8 cellular contexts compared by ENCODE assay signal in the genomic region with DNA sequence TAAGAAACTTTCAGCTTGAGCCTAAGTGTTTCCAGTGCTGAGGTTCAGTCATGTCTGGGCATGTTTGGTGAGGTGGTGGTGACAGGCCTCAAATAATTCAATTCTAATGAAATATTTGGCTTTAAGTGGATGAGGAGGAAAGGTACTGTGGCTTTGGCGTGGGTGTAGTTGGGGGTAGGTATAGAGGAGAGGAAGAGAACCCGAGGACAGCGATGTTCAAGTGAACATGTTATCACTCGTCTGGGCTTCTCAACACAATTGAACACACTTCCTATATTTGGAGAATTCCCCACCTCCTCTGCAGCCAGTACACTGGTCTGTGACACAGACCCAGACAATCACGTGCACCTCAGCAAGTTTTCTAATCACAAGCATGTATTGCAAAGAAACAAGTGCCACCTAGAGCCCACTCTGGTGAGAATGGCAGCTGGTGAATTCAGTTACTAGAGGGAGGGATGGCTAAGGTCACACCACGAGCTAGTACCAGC. TPM values are rescaled to one million over a fixed set of nuclear protein-coding genes. Genes with fewer than 3 reads are reported as not detected.
A peak's percentile ranks its signal among the peaks of the same experiment; 100 is the strongest.
DNase-seq lines count a peak whose midpoint lies in the region; ATAC-seq and TF ChIP-seq lines count a peak whose summit lies in the region.

No MANE protein-coding gene starts in this region.

- H3K27ac ChIP-seq in sigmoid colon (no peak overlapping the region), stomach (no peak overlapping the region)

- H3K4me3 ChIP-seq in fibroblast of pulmonary artery (replicated peaks; ENCODE audit: low read depth, low read length), result no peak overlapping the region
- no peak overlapping the region for H3K4me3 ChIP-seq in sigmoid colon
- no peak overlapping the region for H3K4me3 ChIP-seq in stomach

- TF ChIP-seq CTCF in fibroblast of pulmonary artery (IDR thresholded peaks at IDR 0.05; ENCODE audit: low read length, missing control alignments) (no peak), sigmoid colon (IDR thresholded peaks at IDR 0.05) (no peak), stomach (IDR thresholded peaks at IDR 0.05) (no peak)

- WGBS in sigmoid colon, 2 donors, result 65 to 79% methylated on average over 6 of the region's 6 CpGs
- 56 to 69% (median 59%) methylated on average over 6 of the region's 6 CpGs for WGBS in stomach, 5 donors

- H3K36me3 ChIP-seq in sigmoid colon, result no peaks in the 10 kb centered on the region
- no peaks in the 10 kb centered on the region for H3K36me3 ChIP-seq in stomach

- H3K4me1 ChIP-seq in sigmoid colon, result no peaks in the 10 kb centered on the region
- H3K4me1 ChIP-seq in stomach, result no peaks in the 10 kb centered on the region

- TF ChIP-seq POLR2A in sigmoid colon (IDR thresholded peaks at IDR 0.05), result no peak
- no peak for TF ChIP-seq POLR2A in stomach (IDR thresholded peaks at IDR 0.05)

- DNase-seq in Right ventricle myocardium superior (no peak), cardiac septum (ENCODE audit: low spot score) (no peak), NCI-H2171 treated with DMSO at 0.1 percent for 48 hours (lab: John Stamatoyannopoulos, UW) (peak; percentile 87), fibroblast of pulmonary artery (ENCODE audit: low read depth) (peak; percentile 3), sigmoid colon (no peak), stomach (no peak)

- H3K9me3 ChIP-seq in sigmoid colon, result no peaks in the 10 kb centered on the region
- no peaks in the 10 kb centered on the region for H3K9me3 ChIP-seq in stomach

- peak; percentile 34 for ATAC-seq in Right ventricle myocardium superior (ENCODE audit: poor library complexity)
- ATAC-seq in HG02610 (IDR thresholded peaks at IDR 0.05; ENCODE audit: unreplicated experiment), result peak; percentile 87
- ATAC-seq in HG02840 (IDR thresholded peaks at IDR 0.05; ENCODE audit: low FRiP score, unreplicated experiment), result no peak

- TF ChIP-seq EP300 in sigmoid colon (IDR thresholded peaks at IDR 0.05) (no peak), stomach (IDR thresholded peaks at IDR 0.05) (no peak)

- H3K27me3 ChIP-seq in sigmoid colon (no peaks in the 10 kb centered on the region), stomach (no peaks in the 10 kb centered on the region)

- intact Hi-C loops in Right ventricle myocardium superior (cut with DNase I) (no loop called here), cardiac septum (cut with DNase I) (loop anchor here (10.0 kb wide), 1 partner anchor 273 kb away; no protein-coding TSS in a partner anchor), sigmoid colon (cut with DNase I) (loop anchor here (10.0 kb wide), 2 partner anchors 273 to 687 kb away; no protein-coding TSS in a partner anchor), stomach (cut with DNase I; ENCODE audit: low total_unique reads) (loop anchor here (5.0 kb wide), 1 partner anchor 275 kb away; no protein-coding TSS in a partner anchor)

RNA-seq across cellular contexts. Expression of a gene that starts 53.0 kb away (rescaled TPM):
- total RNA-seq in Right ventricle myocardium superior, result not detected
- total RNA-seq in cardiac septum, result 0.19 TPM
- total RNA-seq in sigmoid colon, result not detected
- under 1 TPM in 1 of 3 donors, not detected in 2; 0.29 TPM for polyA plus RNA-seq in sigmoid colon
- total RNA-seq in stomach, result not detected
- polyA plus RNA-seq in stomach, result not detected

Comparison
In these comparisons a context has a peak if more than half of its experiments do, and no peak if none do; other contexts are left out.
1. DNase-seq: peak in NCI-H2171 treated with DMSO at 0.1 percent for 48 hours (single experiment) and fibroblast of pulmonary artery (single experiment); none in Right ventricle myocardium superior (single experiment), cardiac septum (single experiment), sigmoid colon (single experiment) and stomach (single experiment).